15 cellular contexts compared by ENCODE assay signal in genomic region chr3:186516645-186517044, GRCh38.
"Had no signal": no experiment of that assay in that cellular context is flagged by ENCODE, and none has a peak within 500 bp of the region (broad histone marks: within the 10 kb centered on the region; RNA-seq: fewer than 3 reads in every experiment).

No MANE protein-coding gene starts in this region.

- DNase-seq: activated CD8-positive, alpha-beta memory T cell treated with anti-CD3 and anti-CD28 coated beads, Interleukin-2, amount 50 U/mL, for 48 hours; activated CD8-positive, alpha-beta T cell treated with anti-CD3 and anti-CD28 coated beads, Interleukin-2, amount 10 ng/mL, durations not matched to agents 7 days and 5 days; activated naive CD4-positive, alpha-beta T cell treated with anti-CD3 and anti-CD28 coated beads, Interleukin-2, amount 50 U/mL, for 16 hours; dermis blood vessel endothelial cell; hypothalamus; kidney glomerular epithelial cell; retina; stimulated activated CD4-positive, alpha-beta T cell treated with anti-CD3 and anti-CD28 coated beads, Interleukin-15, amount 100 ng/mL, for 24 hours; stimulated activated CD4-positive, alpha-beta T cell treated with anti-CD3 and anti-CD28 coated beads, Interleukin-4, amount 100 ng/mL, for 24 hours; stomach; T-helper 9 cell; WERI-Rb-1 had no signal

- H3K4me3 Mint-ChIP-seq: activated CD4-positive, alpha-beta T cell treated with anti-CD3 and anti-CD28 coated beads for 36 hours; activated CD8-positive, alpha-beta T cell treated with anti-CD3 and anti-CD28 coated beads, Interleukin-2, amount 10 ng/mL, durations not matched to agents 7 days and 5 days; mesothelial cell of epicardium had no signal

- H3K9me3 Mint-ChIP-seq: mesothelial cell of epicardium had no signal

- ATAC-seq: activated CD4-positive, alpha-beta T cell treated with anti-CD3 and anti-CD28 coated beads for 36 hours; activated CD8-positive, alpha-beta T cell treated with anti-CD3 and anti-CD28 coated beads, Interleukin-2, amount 10 ng/mL, durations not matched to agents 7 days and 5 days; esophagus mucosa had no signal

- H3K36me3 Mint-ChIP-seq: mesothelial cell of epicardium had no signal

- H3K27me3 Mint-ChIP-seq: activated CD4-positive, alpha-beta T cell treated with anti-CD3 and anti-CD28 coated beads for 36 hours had no signal

- H3K27ac Mint-ChIP-seq: activated CD8-positive, alpha-beta T cell treated with anti-CD3 and anti-CD28 coated beads, Interleukin-2, amount 10 ng/mL, durations not matched to agents 7 days and 5 days; mesothelial cell of epicardium had no signal
